ENCODE assay signal across 23 cellular contexts in the genomic region with DNA sequence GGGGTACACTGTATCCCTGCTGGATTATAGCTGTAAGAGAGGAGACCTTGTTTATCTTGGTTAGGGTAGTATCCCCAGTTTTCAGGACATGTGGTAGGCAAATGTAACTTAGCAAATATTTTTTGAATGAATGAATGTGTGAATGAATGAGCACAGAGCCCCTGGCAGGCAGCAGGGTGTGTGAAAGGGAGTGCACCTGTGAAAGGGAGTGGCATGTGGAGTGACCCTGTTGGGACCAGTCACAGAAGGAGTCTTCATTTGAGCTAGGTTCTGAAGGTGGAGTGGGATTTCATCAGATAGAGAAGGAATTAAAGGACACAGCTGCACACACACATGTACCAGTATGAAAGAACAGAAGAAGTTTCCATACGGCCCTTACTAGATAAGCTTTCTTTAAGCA. TPM values are rescaled to one million over a fixed set of nuclear protein-coding genes. Genes with fewer than 3 reads are reported as not detected.
DNase-seq lines count a peak whose midpoint lies in the region; ATAC-seq and TF ChIP-seq lines count a peak whose summit lies in the region.
"Had no signal": no experiment of that assay in that cellular context is flagged by ENCODE, and none has a peak within 500 bp of the region (broad histone marks: within the 10 kb centered on the region; RNA-seq: fewer than 3 reads in every experiment).

No MANE protein-coding gene starts in this region.

- TF ChIP-seq CTCF in cardiac muscle cell (IDR thresholded peaks at IDR 0.05; ENCODE audit: low read depth, low read length) (no peak), colonic mucosa (IDR thresholded peaks at IDR 0.05) (no peak), gastrocnemius medialis (IDR thresholded peaks at IDR 0.05 in 4 of 5, conservative IDR thresholded peaks at IDR 0.05 in 1 of 5) (no peak), gastroesophageal sphincter (IDR thresholded peaks at IDR 0.05) (no peak)

- no peaks in the 10 kb centered on the region for H3K27me3 ChIP-seq in cardiac muscle cell
- no peaks in the 10 kb centered on the region for H3K27me3 ChIP-seq in colonic mucosa
- H3K27me3 ChIP-seq in gastrocnemius medialis: no peaks in the 10 kb centered on the region
- H3K27me3 ChIP-seq in gastroesophageal sphincter: no peaks in the 10 kb centered on the region
- H3K27me3 ChIP-seq: adrenal gland, esophagus squamous epithelium, foreskin keratinocyte, transverse colon had no signal

- H3K4me1 ChIP-seq in cardiac muscle cell (ENCODE audit: low read depth): peaks cover 20% of the 10 kb centered on the region
- peaks cover 9% of the 10 kb centered on the region for H3K4me1 ChIP-seq in colonic mucosa
- H3K4me1 ChIP-seq in gastrocnemius medialis: peaks cover 51 to 55% of the 10 kb centered on the region in 2 donors
- H3K4me1 ChIP-seq in gastroesophageal sphincter: peaks cover 0 to 32% (median 5%) of the 10 kb centered on the region in 3 donors
- H3K4me1 ChIP-seq: foreskin keratinocyte had no signal

- TF ChIP-seq POLR2A in gastrocnemius medialis (IDR thresholded peaks at IDR 0.05) (no peak), gastroesophageal sphincter (IDR thresholded peaks at IDR 0.05) (no peak)

- ATAC-seq in left ventricle myocardium superior: no peak
- ATAC-seq in gastrocnemius medialis: no peak
- ATAC-seq in GM19463 (IDR thresholded peaks at IDR 0.05; ENCODE audit: unreplicated experiment): no peak
- ATAC-seq in gastroesophageal sphincter: no peak
- ATAC-seq in stimulated activated naive CD8-positive, alpha-beta T cell treated with anti-CD3 and anti-CD28 coated beads, Interleukin-15, Interleukin-2, amounts not matched to agents 100 U/mL and 50 U/mL, for 24 hours: no peak
- ATAC-seq: foreskin keratinocyte; lower lobe of right lung; stimulated activated effector memory CD8-positive, alpha-beta T cell treated with anti-CD3 and anti-CD28 coated beads, Interleukin-12 subunit alpha, Interleukin-12 subunit beta, amount 100 ng/mL, for 72 hours had no signal

- H3K9ac ChIP-seq in colonic mucosa (ENCODE audit: low read depth in 2 of 2, low read length in 2 of 2): no peak overlapping the region

- H3K9me3 ChIP-seq in cardiac muscle cell (ENCODE audit: low read depth) (no peaks in the 10 kb centered on the region), colonic mucosa (no peaks in the 10 kb centered on the region), gastrocnemius medialis (no peaks in the 10 kb centered on the region), gastroesophageal sphincter (no peaks in the 10 kb centered on the region)
- H3K9me3 ChIP-seq: adrenal gland, esophagus squamous epithelium, lower lobe of right lung, transverse colon had no signal

- no peak overlapping the region for H3K4me3 ChIP-seq in cardiac muscle cell
- no peak overlapping the region for H3K4me3 ChIP-seq in colonic mucosa
- H3K4me3 ChIP-seq in gastrocnemius medialis: no peak overlapping the region
- H3K4me3 ChIP-seq in gastroesophageal sphincter: no peak overlapping the region
- H3K4me3 ChIP-seq: adrenal gland, esophagus squamous epithelium, lower lobe of right lung, transverse colon had no signal

- in situ Hi-C loops in gastrocnemius medialis (cut with MboI; ENCODE audit: low sequenced_read_pairs in 4 of 4): loop anchor here in 2 of 4 donors (10.0 to 25.0 kb wide), 2 partner anchors 118 to 740 kb away; no protein-coding TSS in a partner anchor

- DNase-seq in cardiac muscle cell (ENCODE audit: low read depth in 1 of 2, low spot score in 1 of 2) (no peak), left ventricle myocardium superior (no peak), NCI-H69 (lab: John Stamatoyannopoulos, UW) (peak; percentile 32), colonic mucosa (peak; percentile 34), gastrocnemius medialis (no peak)
- no peak for DNase-seq in stimulated activated naive CD8-positive, alpha-beta T cell treated with anti-CD3 and anti-CD28 coated beads, Interleukin-15, Interleukin-2, amounts not matched to agents 100 U/mL and 50 U/mL, for 24 hours
- DNase-seq: activated gamma-delta T cell treated with Interleukin-2 at 50 U/mL for 16 hours; dermis blood vessel endothelial cell; esophagus squamous epithelium; foreskin keratinocyte; HFFc6; lower lobe of right lung; NCI-H1048; NCI-H446 treated with DMSO at 0.1 percent for 48 hours; NCI-H82; stimulated activated CD4-positive, alpha-beta T cell treated with anti-CD3 and anti-CD28 coated beads, Interleukin-4, amount 100 ng/mL, for 4 hours; T-helper 1 cell; transverse colon had no signal

- 50 to 56% methylated on average over 1 of the region's 1 CpG for WGBS in gastroesophageal sphincter (ENCODE audit: low coverage in 1 of 2), 2 donors

- H3K36me3 ChIP-seq in cardiac muscle cell (no peaks in the 10 kb centered on the region), colonic mucosa (no peaks in the 10 kb centered on the region), gastrocnemius medialis (no peaks in the 10 kb centered on the region), gastroesophageal sphincter (no peaks in the 10 kb centered on the region)
- H3K36me3 ChIP-seq: adrenal gland, esophagus squamous epithelium, lower lobe of right lung, transverse colon had no signal

- TF ChIP-seq EP300 in gastroesophageal sphincter (IDR thresholded peaks at IDR 0.05): no peak

- H3K27ac ChIP-seq in cardiac muscle cell (peak overlapping the region; percentile 28), colonic mucosa (no peak overlapping the region), gastrocnemius medialis (peak overlapping the region in 3 of 4 donors; percentile 42 to 54 (median 48)), gastroesophageal sphincter (no peak overlapping the region)
- H3K27ac ChIP-seq: adrenal gland, esophagus squamous epithelium, foreskin keratinocyte, lower lobe of right lung, RWPE1, transverse colon had no signal

- intact Hi-C loops in left ventricle myocardium superior (cut with micrococcal nuclease): no loop called here
- intact Hi-C loops in colonic mucosa (cut with DNase I): loop anchor here (10.0 kb wide), 1 partner anchor 258 kb away; the partner anchor contains the start of gene FAM135A
- intact Hi-C loops in gastrocnemius medialis (cut with DNase I; ENCODE audit: low total_unique reads): no loop called here

RNA-seq across cellular contexts. Expression of gene SMAP1, which starts 4.9 kb away (rescaled TPM):
- total RNA-seq in cardiac muscle cell (37.7 and 43.8 TPM in 2 replicates), left ventricle myocardium superior (32.2 TPM), colonic mucosa (10 to 100 TPM; 42.3 to 62.8 TPM), gastrocnemius medialis (10 to 100 TPM; 29.4 to 36.6 (median 35.8) TPM), gastroesophageal sphincter (10 to 100 TPM; 24.1 to 35.5 (median 30.9) TPM)
- 43.1 and 44.3 TPM in 2 replicates for polyA plus RNA-seq in cardiac muscle cell

Comparison
In these comparisons a context has a peak if more than half of its experiments do, and no peak if none do; other contexts are left out.
1. DNase-seq: peak in NCI-H69 (single experiment) and colonic mucosa (single experiment); none in cardiac muscle cell (0 of 2), left ventricle myocardium superior (single experiment), gastrocnemius medialis (0 of 2) and stimulated activated naive CD8-positive, alpha-beta T cell treated with anti-CD3 and anti-CD28 coated beads, Interleukin-15, Interleukin-2, amounts not matched to agents 100 U/mL and 50 U/mL, for 24 hours (single experiment).
2. H3K27ac ChIP-seq: peak in cardiac muscle cell (single experiment) and gastrocnemius medialis (3 of 4); none in colonic mucosa (single experiment) and gastroesophageal sphincter (0 of 4).